In genomic region chr17:46199379-46199778, GRCh38 we compare ENCODE assay signal across 28 cellular contexts. TPM values are rescaled to one million over a fixed set of nuclear protein-coding genes. Genes with fewer than 3 reads are reported as not detected.
DNase-seq lines count a peak whose midpoint lies in the region; ATAC-seq and TF ChIP-seq lines count a peak whose summit lies in the region.
"Had no signal": no experiment of that assay in that cellular context is flagged by ENCODE, and none has a peak within 500 bp of the region (broad histone marks: within the 10 kb centered on the region; RNA-seq: fewer than 3 reads in every experiment).

No MANE protein-coding gene starts in this region.

- H4K20me1 ChIP-seq in Karpas-422 (ENCODE audit: insufficient read depth, low read depth, low read length) (no peaks in the 10 kb centered on the region), osteoblast (ENCODE audit: insufficient read depth, low read length) (peaks cover 54% of the 10 kb centered on the region)

- H3K4me2 ChIP-seq in Karpas-422 (ENCODE audit: low read depth, low read length, poor library complexity, severe bottlenecking) = no peak overlapping the region
- peak overlapping the region; percentile 41 for H3K4me2 ChIP-seq in osteoblast (ENCODE audit: insufficient read depth, low read length)

- no peaks in the 10 kb centered on the region for H3K27me3 Mint-ChIP-seq in Calu3 (ENCODE audit: unreplicated experiment)
- H3K27me3 Mint-ChIP-seq: activated CD8-positive, alpha-beta T cell treated with anti-CD3 and anti-CD28 coated beads for 36 hours; B cell had no signal

- no peak overlapping the region for H3K4me3 ChIP-seq in Karpas-422 (ENCODE audit: low read length)
- no peak overlapping the region for H3K4me3 ChIP-seq in osteoblast (ENCODE audit: insufficient read depth, low read length)
- H3K4me3 ChIP-seq: esophagus muscularis mucosa, HAP-1, pancreas had no signal

- H3K4me1 ChIP-seq in Karpas-422 (ENCODE audit: low read length) = peaks cover 20% of the 10 kb centered on the region
- peaks cover 20% of the 10 kb centered on the region for H3K4me1 ChIP-seq in osteoblast (ENCODE audit: insufficient read depth, low read length)

- no peaks in the 10 kb centered on the region for H3K36me3 ChIP-seq in Karpas-422 (ENCODE audit: insufficient read depth, low read length)
- no peaks in the 10 kb centered on the region for H3K36me3 ChIP-seq in osteoblast (ENCODE audit: insufficient read depth, low read length)
- H3K36me3 ChIP-seq: HAP-1, pancreas had no signal

- H3K36me3 Mint-ChIP-seq in Calu3 (ENCODE audit: insufficient read depth, unreplicated experiment) = peaks cover 19% of the 10 kb centered on the region
- H3K36me3 Mint-ChIP-seq: natural killer cell had no signal

- H3K27ac Mint-ChIP-seq in Calu3 (ENCODE audit: unreplicated experiment) = peak overlapping the region; percentile 32
- H3K27ac Mint-ChIP-seq: activated CD8-positive, alpha-beta T cell treated with anti-CD3 and anti-CD28 coated beads for 36 hours; B cell had no signal

- H3K79me2 ChIP-seq in Karpas-422 (ENCODE audit: low read length) (peaks cover 97% of the 10 kb centered on the region), osteoblast (ENCODE audit: insufficient read depth, low read length) (peaks cover 97% of the 10 kb centered on the region)

- no peaks in the 10 kb centered on the region for H3K9me3 Mint-ChIP-seq in Calu3 (ENCODE audit: low read depth, unreplicated experiment)
- H3K9me3 Mint-ChIP-seq: natural killer cell had no signal

- no peak for ATAC-seq in GM21423 (IDR thresholded peaks at IDR 0.05; ENCODE audit: unreplicated experiment)
- ATAC-seq in GM21447 (IDR thresholded peaks at IDR 0.05; ENCODE audit: unreplicated experiment) = no peak
- ATAC-seq: activated CD8-positive, alpha-beta T cell treated with anti-CD3 and anti-CD28 coated beads for 36 hours; natural killer cell; right cardiac atrium had no signal

- H3K27me3 ChIP-seq in Karpas-422 (ENCODE audit: low read length) (no peaks in the 10 kb centered on the region), osteoblast (ENCODE audit: insufficient read depth, low read length) (no peaks in the 10 kb centered on the region)
- H3K27me3 ChIP-seq: esophagus muscularis mucosa, pancreas had no signal

- CTCF ChIA-PET in Calu3 (lab: Charles Lee) = interaction anchor here (0.7 to 2.3 kb wide), 4 partner anchors 9 to 21 kb away, joined by 3 to 10 read pairs (median 5); no protein-coding TSS in a partner anchor

- H3K4me3 Mint-ChIP-seq in Calu3 (ENCODE audit: low read depth, unreplicated experiment) = peak overlapping the region; percentile 8
- H3K4me3 Mint-ChIP-seq: activated CD8-positive, alpha-beta T cell treated with anti-CD3 and anti-CD28 coated beads for 36 hours; B cell; natural killer cell had no signal

- DNase-seq in Calu3 (no peak), Karpas-422 (no peak), dedifferentiated amniotic fluid mesenchymal stem cell (ENCODE audit: extremely low spot score) (peak; percentile 58), osteoblast (ENCODE audit: insufficient read length, low spot score, missing footprints) (no peak), NCI-H524 treated with DMSO at 0.1 percent for 48 hours (lab: John Stamatoyannopoulos, UW) (no peak), NCI-H748 treated with DMSO at 0.1 percent for 48 hours (lab: John Stamatoyannopoulos, UW) (no peak)
- DNase-seq: activated CD4-positive, CD25-positive, alpha-beta regulatory T cell treated with anti-CD3 and anti-CD28 coated beads, Interleukin-2, amount 50 U/mL, for 72 hours; activated CD8-positive, alpha-beta T cell treated with anti-CD3 and anti-CD28 coated beads for 36 hours; activated gamma-delta T cell treated with Interleukin-2 at 50 U/mL for 16 hours; activated T-cell treated with anti-CD3 and anti-CD28 coated beads for 4 hours; aorta; cerebellar nuclear complex; COR-L47; DND-41; effector memory CD4-positive, alpha-beta T cell; KG1; kidney glomerular epithelial cell; mammary epithelial cell; natural killer cell; NCI-H1694; NCI-H526 treated with DMSO at 0.1 percent for 48 hours; pancreas; right cardiac atrium had no signal

- H3K9me2 ChIP-seq in Karpas-422 (replicated peaks; ENCODE audit: insufficient read depth, low read length) = no peaks in the 10 kb centered on the region

- H3K9me3 ChIP-seq in Karpas-422 (ENCODE audit: low read length) = no peaks in the 10 kb centered on the region
- H3K9me3 ChIP-seq in osteoblast (ENCODE audit: low read depth, low read length) = no peaks in the 10 kb centered on the region
- H3K9me3 ChIP-seq: esophagus muscularis mucosa, HAP-1, pancreas had no signal

- TF ChIP-seq CTCF in Calu3 (IDR thresholded peaks at IDR 0.05; ENCODE audit: unreplicated experiment) (no peak), osteoblast (IDR thresholded peaks at IDR 0.05; ENCODE audit: extremely low read depth, low read depth, low read length) (no peak)

- H3K27ac ChIP-seq in Karpas-422 (ENCODE audit: low read length) (0 out of 2 replicates have a peak overlapping the region, but pooled peaks have one; percentile 1), osteoblast (ENCODE audit: low read depth, low read length) (peak overlapping the region; percentile 38)

- no TSS peak for BruUV-seq in Calu3 (replicated peaks; lab: Mats Ljungman, UMichigan)

- H3K4me1 Mint-ChIP-seq in Calu3 (ENCODE audit: low read depth, unreplicated experiment) = peaks cover 77% of the 10 kb centered on the region

- intact Hi-C loops in Calu3 (cut with micrococcal nuclease; ENCODE audit: unreplicated experiment) = no loop called here

- no peak overlapping the region for H3K9ac ChIP-seq in Karpas-422 (ENCODE audit: low read length)

- H2AFZ ChIP-seq in Karpas-422 (ENCODE audit: low read length) = no peak overlapping the region
- no peak overlapping the region for H2AFZ ChIP-seq in osteoblast (ENCODE audit: low read length)

RNA-seq across cellular contexts. Expression of gene KANSL1, which starts 6.2 kb away (rescaled TPM):
- total RNA-seq in Calu3 (2022) (187 and 190 TPM in 2 replicates), osteoblast (79.9 and 151 TPM in 2 replicates)
- total RNA-seq in Karpas-422 (2014; rRNA removed; shearing (Covaris generic); ENCODE audit: low replicate concordance) = 127 and 153 TPM in 2 replicates
